Comparison of ENCODE assay signal across 25 cellular contexts in the genomic region with DNA sequence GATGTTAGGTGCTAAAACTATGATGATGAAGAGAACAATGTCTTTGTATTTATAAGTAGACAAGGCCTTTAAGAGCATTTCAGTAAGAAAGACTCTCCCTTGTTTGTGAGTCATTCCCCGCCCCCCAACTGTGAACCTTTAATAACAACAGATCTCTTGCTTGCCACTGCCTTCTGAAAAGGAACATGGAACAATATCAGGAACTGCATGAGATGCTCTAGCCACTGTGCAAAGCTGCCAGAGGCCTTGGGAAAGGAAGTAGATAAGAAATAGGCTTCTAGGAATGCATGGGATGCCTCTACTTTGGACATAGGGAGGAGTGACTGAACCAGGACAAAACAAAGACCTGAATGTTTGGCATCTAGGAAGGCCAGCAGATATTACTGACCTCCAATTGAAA.
DNase-seq lines count a peak whose midpoint lies in the region; ATAC-seq and TF ChIP-seq lines count a peak whose summit lies in the region.
"Had no signal": no experiment of that assay in that cellular context is flagged by ENCODE, and none has a peak within 500 bp of the region (broad histone marks: within the 10 kb centered on the region; RNA-seq: fewer than 3 reads in every experiment).

No MANE protein-coding gene starts in this region.

- H3F3A ChIP-seq in smooth muscle cell (ENCODE audit: low read depth), result no peaks in the 10 kb centered on the region

- no peaks in the 10 kb centered on the region for H3K79me2 ChIP-seq in smooth muscle cell (ENCODE audit: low read depth)

- no peak overlapping the region for H3K27ac ChIP-seq in smooth muscle cell (ENCODE audit: low read depth)
- H3K27ac ChIP-seq: breast epithelium, C4-2B, RWPE1, vagina had no signal

- intact Hi-C loops in left cardiac atrium (cut with DNase I) (no loop called here), posterior cingulate gyrus (cut with DNase I) (no loop called here)

- peak; percentile 34 for DNase-seq in HT1080 (ENCODE audit: low read depth)
- DNase-seq in cardiac fibroblast (ENCODE audit: low read depth in 2 of 2), result peak; percentile 59 to 94
- peak; percentile 47 for DNase-seq in left cardiac atrium
- DNase-seq in pulmonary artery endothelial cell (ENCODE audit: low read depth, low spot score), result peak; percentile 99
- DNase-seq in posterior cingulate gyrus, result no peak
- DNase-seq in smooth muscle cell (lab: John Stamatoyannopoulos, UW; ENCODE audit: unreplicated experiment), result no peak
- DNase-seq: activated CD4-positive, alpha-beta T cell treated with anti-CD3 and anti-CD28 coated beads for 36 hours; activated CD8-positive, alpha-beta memory T cell treated with anti-CD3 and anti-CD28 coated beads for 24 hours; activated gamma-delta T cell treated with Interleukin-2 at 50 U/mL for 16 hours; activated T-cell treated with anti-CD3 and anti-CD28 coated beads, Interleukin-2, amount 50 U/mL, for 24 hours; cortex of kidney; glutamatergic neuron; left colon; NCI-H1105 treated with DMSO at 0.1 percent for 48 hours; NCI-H2029; NCI-H446; NCI-H82; SK-N-SH; T-helper 17 cell had no signal

- peak; percentile 50 to 74 for ATAC-seq in left cardiac atrium
- ATAC-seq in GM19023 (IDR thresholded peaks at IDR 0.05; ENCODE audit: unreplicated experiment), result no peak
- ATAC-seq in HG03045 (IDR thresholded peaks at IDR 0.05; ENCODE audit: unreplicated experiment), result no peak
- ATAC-seq: activated CD4-positive, alpha-beta T cell treated with anti-CD3 and anti-CD28 coated beads for 36 hours; left colon; T-helper 17 cell had no signal

- no peaks in the 10 kb centered on the region for H3K27me3 ChIP-seq in smooth muscle cell (ENCODE audit: low read depth)
- H3K27me3 ChIP-seq: breast epithelium, vagina had no signal

- no peak overlapping the region for H3K9ac ChIP-seq in smooth muscle cell (ENCODE audit: low read depth)
- H3K9ac ChIP-seq: SK-N-SH had no signal

- H3K4me3 ChIP-seq in cardiac fibroblast (replicated peaks in 1 of 2; ENCODE audit: low read depth in 2 of 2, low read length in 2 of 2), result no peak overlapping the region
- no peak overlapping the region for H3K4me3 ChIP-seq in smooth muscle cell
- H3K4me3 ChIP-seq: breast epithelium, vagina had no signal

- H2AFZ ChIP-seq in smooth muscle cell (ENCODE audit: low read depth), result no peak overlapping the region

- H3K36me3 ChIP-seq in smooth muscle cell (ENCODE audit: low read depth), result no peaks in the 10 kb centered on the region
- H3K36me3 ChIP-seq: breast epithelium, vagina had no signal

- H3K9me3 ChIP-seq in smooth muscle cell (replicated peaks; ENCODE audit: low read depth), result no peaks in the 10 kb centered on the region
- H3K9me3 ChIP-seq: breast epithelium, SK-N-SH, vagina had no signal

- TF ChIP-seq CTCF in cardiac fibroblast (IDR thresholded peaks at IDR 0.05; ENCODE audit: low read depth, low read length) (no peak), smooth muscle cell (IDR thresholded peaks at IDR 0.05; ENCODE audit: borderline replicate concordance, insufficient read depth, poor library complexity, severe bottlenecking) (no peak)

- 85% methylated on average over 1 of the region's 1 CpG for WGBS in smooth muscle cell (ENCODE audit: low lambda C conversion rate)

- no peaks in the 10 kb centered on the region for H4K20me1 ChIP-seq in smooth muscle cell (ENCODE audit: low read depth)

- H3K4me1 ChIP-seq in smooth muscle cell (ENCODE audit: low read depth), result no peaks in the 10 kb centered on the region
- H3K4me1 ChIP-seq: breast epithelium, vagina had no signal

- H3K4me2 ChIP-seq in smooth muscle cell, result no peak overlapping the region
- H3K4me2 ChIP-seq: SK-N-SH had no signal

Comparison
In these comparisons a context has a peak if more than half of its experiments do, and no peak if none do; other contexts are left out.
1. DNase-seq: peak in HT1080 (single experiment), cardiac fibroblast (2 of 2), left cardiac atrium (single experiment) and pulmonary artery endothelial cell (single experiment); none in posterior cingulate gyrus (0 of 10) and smooth muscle cell (single experiment).
2. ATAC-seq: peak in left cardiac atrium (2 of 2); none in GM19023 (single experiment) and HG03045 (single experiment).